8 cellular contexts compared by ENCODE assay signal in genomic region chr6:46040288-46040687, GRCh38. TPM values are rescaled to one million over a fixed set of nuclear protein-coding genes. Genes with fewer than 3 reads are reported as not detected.
"Had no signal": no experiment of that assay in that cellular context is flagged by ENCODE, and none has a peak within 500 bp of the region (broad histone marks: within the 10 kb centered on the region; RNA-seq: fewer than 3 reads in every experiment).

No MANE protein-coding gene starts in this region.

- H3K27ac Mint-ChIP-seq: H9, HFFc6 had no signal

- H3K9me3 Mint-ChIP-seq: H9, HFFc6 had no signal

- H3K4me3 ChIP-seq: GM23248, K562 had no signal

- FAIRE-seq: H54, K562 had no signal

- H3K4me3 Mint-ChIP-seq: H9, HFFc6 had no signal

- DNase-seq: GM23248, GOT3, H9, HCEC 1CT, HFFc6, KG1 had no signal

- H3K27ac ChIP-seq: GM23248 had no signal

- H2AFZ ChIP-seq: GM23248 had no signal

- ATAC-seq: K562 had no signal

- H3K9ac ChIP-seq: GM23248 had no signal

RNA-seq across cellular contexts. Expression of gene CLIC5, which starts 24.6 kb away (rescaled TPM):
- total RNA-seq: GM23248, HFFc6 had no signal
- polyA plus RNA-seq: GM23248, K562 had no signal
